14 cellular contexts compared by ENCODE assay signal in genomic region chr7:142799483-142799882, GRCh38. TPM values are rescaled to one million over a fixed set of nuclear protein-coding genes. Genes with fewer than 3 reads are reported as not detected.
DNase-seq lines count a peak whose midpoint lies in the region; ATAC-seq and TF ChIP-seq lines count a peak whose summit lies in the region.
"Had no signal": no experiment of that assay in that cellular context is flagged by ENCODE, and none has a peak within 500 bp of the region (broad histone marks: within the 10 kb centered on the region; RNA-seq: fewer than 3 reads in every experiment).

No MANE protein-coding gene starts in this region.

- DNase-seq in PC-9 (peak in 1 of 2 experiments; percentile 10), choroid plexus epithelial cell (ENCODE audit: low read depth) (no peak), GM10248 (ENCODE audit: extremely low spot score) (no peak), mesenteric fat pad (ENCODE audit: low spot score) (no peak), GM13977 (ENCODE audit: low spot score) (no peak)
- no peak for DNase-seq in natural killer cell treated with Interleukin-12 subunit alpha and Interleukin-12 subunit beta and Interleukin-15 and Interleukin-18, amount 100 ng/mL, for 72 hours (ENCODE audit: low spot score)
- DNase-seq: GOT3, KG1, NCI-H1436, NCI-H446 had no signal

- peaks cover 56% of the 10 kb centered on the region for H3K79me2 ChIP-seq in DOHH2 (ENCODE audit: control insufficient read depth, low read length)
- peaks cover 53% of the 10 kb centered on the region for H3K79me2 ChIP-seq in PC-9 (ENCODE audit: low read depth)

- intact Hi-C loops in PC-9 (cut with micrococcal nuclease; ENCODE audit: unreplicated experiment) = loop anchor here (5.0 kb wide), 3 partner anchors 418 to 822 kb away; no protein-coding TSS in a partner anchor

- POLR2A ChIA-PET in PC-9 (lab: Charles Lee; ENCODE audit: unreplicated experiment) (interaction anchor here (0.7 kb wide), 1 partner anchor 415 kb away, joined by 3 read pairs; no protein-coding TSS in a partner anchor), GM10248 (lab: Yijun Ruan, JAX) (interaction anchor here (3.9 kb wide), 1 partner anchor 9 kb away, joined by 21 read pairs; no protein-coding TSS in a partner anchor)

- CTCF ChIA-PET in PC-9 (lab: Charles Lee) = interaction anchor here (0.6 kb wide), 1 partner anchor 16 kb away, joined by 14 read pairs; no protein-coding TSS in a partner anchor
- CTCF ChIA-PET in GM10248 (lab: Yijun Ruan, JAX) = interaction anchor here (0.7 to 17.7 kb wide), 10 partner anchors 10 to 480 kb away, joined by 3 to 316 read pairs (median 9); no protein-coding TSS in a partner anchor

- peaks cover 72% of the 10 kb centered on the region for H3K36me3 ChIP-seq in DOHH2 (ENCODE audit: control insufficient read depth, low read length)
- peaks cover 29% of the 10 kb centered on the region; the same call in 1 of the 2 replicates for H3K36me3 ChIP-seq in PC-9 (ENCODE audit: low read depth)
- H3K36me3 ChIP-seq: BLaER1 treated with 17β-estradiol and CSF1 and Interleukin-3, amounts not matched to agents 10 nM and 100 nM had no signal

- H3K4me1 Mint-ChIP-seq in natural killer cell treated with Interleukin-12 subunit alpha and Interleukin-12 subunit beta and Interleukin-15 and Interleukin-18, amount 100 ng/mL, for 72 hours (ENCODE audit: low read depth in 2 of 2) = peaks cover 79 to 86% of the 10 kb centered on the region in 2 donors

- H3K27me3 ChIP-seq in DOHH2 (ENCODE audit: control insufficient read depth, low read length) = no peaks in the 10 kb centered on the region
- H3K27me3 ChIP-seq in PC-9 (ENCODE audit: insufficient read depth, low read depth) = no peaks in the 10 kb centered on the region

- TF ChIP-seq CTCF in DOHH2 (IDR thresholded peaks at IDR 0.05; ENCODE audit: low read depth, low read length, poor library complexity, severe bottlenecking) = no peak
- no peak for TF ChIP-seq CTCF in PC-9 (conservative IDR thresholded peaks at IDR 0.05)
- TF ChIP-seq CTCF in choroid plexus epithelial cell (conservative IDR thresholded peaks at IDR 0.05; ENCODE audit: low read depth, low read length) = no peak
- TF ChIP-seq CTCF in GM10248 (IDR thresholded peaks at IDR 0.05; ENCODE audit: control extremely low read depth, extremely low read depth, low read depth, missing control alignments) = no peak
- no peak for TF ChIP-seq CTCF in GM13977 (IDR thresholded peaks at IDR 0.05; ENCODE audit: extremely low read depth, insufficient read depth, missing control alignments)

- ATAC-seq in natural killer cell treated with Interleukin-12 subunit alpha and Interleukin-12 subunit beta and Interleukin-15 and Interleukin-18, amount 100 ng/mL, for 72 hours = no peak
- no peak for ATAC-seq in GM19351 (IDR thresholded peaks at IDR 0.05; ENCODE audit: unreplicated experiment)

- H3K4me3 ChIP-seq in DOHH2 (ENCODE audit: low read length) (peak overlapping the region; percentile 88), PC-9 (no peak overlapping the region), choroid plexus epithelial cell (ENCODE audit: low read depth, low read length) (peak overlapping the region; percentile 2)
- H3K4me3 ChIP-seq: BLaER1 treated with 17β-estradiol and CSF1 and Interleukin-3, amounts not matched to agents 10 nM and 100 nM had no signal

- H3F3A ChIP-seq in DOHH2 (ENCODE audit: control insufficient read depth, insufficient read depth) (peaks cover 29% of the 10 kb centered on the region), PC-9 (ENCODE audit: insufficient read depth, low read depth) (peaks cover 12% of the 10 kb centered on the region; the same call in 1 of the 2 replicates)

- peak overlapping the region; percentile 98 for H3K4me3 Mint-ChIP-seq in natural killer cell treated with Interleukin-12 subunit alpha and Interleukin-12 subunit beta and Interleukin-15 and Interleukin-18, amount 100 ng/mL, for 72 hours

- no TSS peak for BruUV-seq in PC-9 (replicated peaks; lab: Mats Ljungman, UMichigan)

- H3K4me2 ChIP-seq in DOHH2 (ENCODE audit: low read length) = peak overlapping the region; percentile 84
- peak overlapping the region; percentile 99 for H3K4me2 ChIP-seq in PC-9
- H3K4me2 ChIP-seq: BLaER1 treated with 17β-estradiol and CSF1 and Interleukin-3, amounts not matched to agents 10 nM and 100 nM had no signal

- H3K9me3 ChIP-seq in DOHH2 (ENCODE audit: control insufficient read depth, insufficient read depth, low read length) (no peaks in the 10 kb centered on the region), PC-9 (ENCODE audit: insufficient read depth, low read depth) (no peaks in the 10 kb centered on the region)
- H3K9me3 ChIP-seq: BLaER1 treated with 17β-estradiol and CSF1 and Interleukin-3, amounts not matched to agents 10 nM and 100 nM had no signal

- H2AFZ ChIP-seq in PC-9 = no peak overlapping the region

- H3K27me3 Mint-ChIP-seq in natural killer cell treated with Interleukin-12 subunit alpha and Interleukin-12 subunit beta and Interleukin-15 and Interleukin-18, amount 100 ng/mL, for 72 hours = no peaks in the 10 kb centered on the region

- peak overlapping the region; percentile 83 for H3K27ac ChIP-seq in DOHH2 (ENCODE audit: low read depth, low read length)
- H3K27ac ChIP-seq in PC-9 = no peak overlapping the region
- H3K27ac ChIP-seq: BLaER1 treated with 17β-estradiol and CSF1 and Interleukin-3, amounts not matched to agents 10 nM and 100 nM had no signal

- H4K20me1 ChIP-seq in DOHH2 (ENCODE audit: control insufficient read depth, insufficient read depth, low read depth, low read length) (no peaks in the 10 kb centered on the region), PC-9 (ENCODE audit: insufficient read depth) (no peaks in the 10 kb centered on the region)

- H3K36me3 Mint-ChIP-seq in natural killer cell treated with Interleukin-12 subunit alpha and Interleukin-12 subunit beta and Interleukin-15 and Interleukin-18, amount 100 ng/mL, for 72 hours = peaks cover 47% of the 10 kb centered on the region

- no peaks in the 10 kb centered on the region for H3K9me2 ChIP-seq in DOHH2 (replicated peaks; ENCODE audit: control insufficient read depth, low read length)
- H3K9me2 ChIP-seq in PC-9 (ENCODE audit: insufficient read depth) = no peaks in the 10 kb centered on the region

- peaks cover 6% of the 10 kb centered on the region for H3K9me3 Mint-ChIP-seq in natural killer cell treated with Interleukin-12 subunit alpha and Interleukin-12 subunit beta and Interleukin-15 and Interleukin-18, amount 100 ng/mL, for 72 hours

- peaks cover 77% of the 10 kb centered on the region for H3K4me1 ChIP-seq in DOHH2 (ENCODE audit: control insufficient read depth, low read length)
- peaks cover 36% of the 10 kb centered on the region for H3K4me1 ChIP-seq in PC-9 (replicated peaks; ENCODE audit: insufficient read depth)

- in situ Hi-C loops in GM13977 (cut with MboI; ENCODE audit: low pct_unique_long_range_greater_than_20kb, low sequenced_read_pairs, unreplicated experiment) = no loop called here

- H3K27ac Mint-ChIP-seq in natural killer cell treated with Interleukin-12 subunit alpha and Interleukin-12 subunit beta and Interleukin-15 and Interleukin-18, amount 100 ng/mL, for 72 hours = peak overlapping the region; percentile 94 to 97

RNA-seq across cellular contexts. Expression of gene PRSS2, which starts 28.7 kb away (rescaled TPM):
- not detected in 2 replicates for total RNA-seq in PC-9 (2021)
- total RNA-seq in natural killer cell treated with Interleukin-12 subunit alpha and Interleukin-12 subunit beta and Interleukin-15 and Interleukin-18, amount 100 ng/mL, for 72 hours = under 1 TPM in 1 of 2 donors, not detected in 1; 0.76 TPM
- 9.3 TPM for total RNA-seq in mesenteric fat pad

RNA-seq across cellular contexts. Expression of gene PRSS1, which starts 50.2 kb away (rescaled TPM):
- total RNA-seq in PC-9 (2021) (0.94 TPM in 1 of 2 replicates, not detected in the other), mesenteric fat pad (5.0 TPM)
- not detected for total RNA-seq in natural killer cell treated with Interleukin-12 subunit alpha and Interleukin-12 subunit beta and Interleukin-15 and Interleukin-18, amount 100 ng/mL, for 72 hours
- total RNA-seq: glomerular endothelial cell had no signal

RNA-seq across cellular contexts. Expression of gene EPHB6, which starts 55.4 kb away (rescaled TPM):
- total RNA-seq in PC-9 (2021) (39.2 and 72.9 TPM in 2 replicates), mesenteric fat pad (6.3 TPM)
- total RNA-seq in natural killer cell treated with Interleukin-12 subunit alpha and Interleukin-12 subunit beta and Interleukin-15 and Interleukin-18, amount 100 ng/mL, for 72 hours = 1 to 10 TPM in 1 of 2 donors, under 1 TPM in 1; 0.64 to 1.8 TPM
